Comparison of ENCODE assay signal across 12 cellular contexts in genomic region chr14:99644723-99645544, GRCh38. TPM values are rescaled to one million over a fixed set of nuclear protein-coding genes. Genes with fewer than 3 reads are reported as not detected.
DNase-seq lines count a peak whose midpoint lies in the region; ATAC-seq and TF ChIP-seq lines count a peak whose summit lies in the region.
"Had no signal": no experiment of that assay in that cellular context is flagged by ENCODE, and none has a peak within 500 bp of the region (broad histone marks: within the 10 kb centered on the region; RNA-seq: fewer than 3 reads in every experiment).

Gene HHIPL1 (plus strand): TSS chr14:99645129. CDS start chr14:99645208, 79 bp downstream.

- H3K9me3 ChIP-seq in thoracic aorta, result no peaks in the 10 kb centered on the region

- intact Hi-C loops in lower leg skin (cut with DNase I; ENCODE audit: low total_unique reads), result no loop called here

- H3K36me3 ChIP-seq in thoracic aorta, result no peaks in the 10 kb centered on the region

- ATAC-seq in thoracic aorta (ENCODE audit: insufficient number of reproducible peaks, low FRiP score, low read depth), result no peak
- no peak for ATAC-seq in GM19023 (IDR thresholded peaks at IDR 0.05; ENCODE audit: unreplicated experiment)
- ATAC-seq in HG03108 (IDR thresholded peaks at IDR 0.05; ENCODE audit: unreplicated experiment), result no peak

- H3K4me3 ChIP-seq in lower leg skin (ENCODE audit: low read depth, poor library complexity, severe bottlenecking) (peak within 1 kb of the TSS; percentile 16), thoracic aorta (peak within 1 kb of the TSS; percentile 73)

- DNase-seq in DMS 273 (lab: John Stamatoyannopoulos, UW; ENCODE audit: unreplicated experiment) (peak; percentile 44), DMS 273 treated with DMSO at 0.1 percent for 48 hours (lab: John Stamatoyannopoulos, UW) (no peak), ecto neural progenitor cell (ENCODE audit: low spot score) (peak; percentile 73), lower leg skin (ENCODE audit: low spot score in 2 of 2) (no peak), thoracic aorta (ENCODE audit: low spot score) (no peak)
- no peak for DNase-seq in activated CD4-positive, CD25-positive, alpha-beta regulatory T cell (lab: John Stamatoyannopoulos, UW)
- DNase-seq: activated CD8-positive, alpha-beta memory T cell treated with anti-CD3 and anti-CD28 coated beads for 24 hours; NCI-H1105 had no signal

- WGBS in lower leg skin, 2 donors, result 14 to 16% methylated on average over 32 to 39 of the region's 91 CpGs

- peaks cover 0 to 12% of the 10 kb centered on the region in 2 donors for H3K4me1 ChIP-seq in thoracic aorta (ENCODE audit: control insufficient read depth in 1 of 2, low read depth in 2 of 2)

- H3K27ac ChIP-seq in thoracic aorta, result no peak within 1 kb of the TSS
- H3K27ac ChIP-seq: 22Rv1 had no signal

- H3K27me3 ChIP-seq in thoracic aorta (replicated peaks; ENCODE audit: insufficient read depth), result no peaks in the 10 kb centered on the region

- TF ChIP-seq CTCF in lower leg skin (IDR thresholded peaks at IDR 0.05), result no peak
- no peak for TF ChIP-seq CTCF in thoracic aorta (IDR thresholded peaks at IDR 0.05)

- no peak for TF ChIP-seq POLR2A in lower leg skin (IDR thresholded peaks at IDR 0.05)

RNA-seq across cellular contexts. Expression of gene HHIPL1, which starts in this region (rescaled TPM):
- total RNA-seq in lower leg skin, result 1 to 10 TPM in 2 of 4 donors, under 1 TPM in 2; 0.59 to 2.4 (median 0.92) TPM
- total RNA-seq in thoracic aorta, result 10 to 100 TPM in 1 of 2 donors, 1 to 10 TPM in 1; 2.1 to 10.0 TPM
- total RNA-seq: mononuclear cell had no signal

Comparison
In these comparisons a context has a peak if more than half of its experiments do, and no peak if none do; other contexts are left out.
1. DNase-seq: peak in DMS 273 (single experiment) and ecto neural progenitor cell (single experiment); none in DMS 273 treated with DMSO at 0.1 percent for 48 hours (single experiment), lower leg skin (0 of 2), thoracic aorta (single experiment) and activated CD4-positive, CD25-positive, alpha-beta regulatory T cell (0 of 4).